In the genomic region with DNA sequence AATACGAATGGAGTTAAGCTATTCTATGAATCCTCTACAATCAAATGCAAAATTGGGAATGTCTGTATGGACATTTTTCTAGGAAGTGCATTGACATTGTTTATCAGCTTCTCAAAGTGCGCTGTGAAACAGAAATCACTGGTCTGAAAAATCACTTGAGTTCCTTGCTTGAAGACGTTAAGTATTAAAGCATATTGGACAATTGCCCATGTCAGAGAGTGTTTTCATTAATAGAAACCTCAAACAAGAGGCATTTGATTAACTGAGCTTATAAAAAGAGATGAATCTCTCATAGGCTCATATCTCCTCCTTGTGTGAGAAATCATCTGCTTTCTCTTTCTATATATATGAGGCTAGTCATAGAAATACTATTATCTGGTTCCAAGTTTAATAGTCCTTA, we compare ENCODE assay signal across 20 cellular contexts.
A peak's percentile ranks its signal among the peaks of the same experiment; 100 is the strongest.
DNase-seq lines count a peak whose midpoint lies in the region; ATAC-seq and TF ChIP-seq lines count a peak whose summit lies in the region.
"Had no signal": no experiment of that assay in that cellular context is flagged by ENCODE, and none has a peak within 500 bp of the region (broad histone marks: within the 10 kb centered on the region; RNA-seq: fewer than 3 reads in every experiment).

No MANE protein-coding gene starts in this region.

- DNase-seq in Caki2 (ENCODE audit: low read depth) (peak; percentile 54), M059J (ENCODE audit: low read depth) (peak; percentile 34), SJSA1 (ENCODE audit: low read depth in 1 of 2, low spot score in 2 of 2) (no peak), kidney tubule cell (ENCODE audit: low spot score) (peak; percentile 71), activated T-cell treated with anti-CD3 and anti-CD28 coated beads for 4 hours (no peak), tibial artery (no peak)
- DNase-seq in activated CD8-positive, alpha-beta memory T cell treated with anti-CD3 and anti-CD28 coated beads, Interleukin-2, amount 10 ng/mL, durations not matched to agents 7 days and 5 days = no peak
- DNase-seq: 8988T; CD4-positive, alpha-beta memory T cell; DMS 273 treated with DMSO at 0.1 percent for 48 hours; DMS53; DND-41; EL had no signal

- CTCF ChIA-PET in activated CD8-positive, alpha-beta memory T cell treated with anti-CD3 and anti-CD28 coated beads, Interleukin-2, amount 10 ng/mL, durations not matched to agents 7 days and 5 days (lab: Charles Lee) = no interaction called here

- no peaks in the 10 kb centered on the region for H3K36me3 ChIP-seq in SJSA1
- H3K36me3 ChIP-seq in tibial artery = no peaks in the 10 kb centered on the region
- H3K36me3 ChIP-seq: BLaER1, HAP-1 had no signal

- H3K27me3 ChIP-seq in SJSA1 (replicated peaks) = no peaks in the 10 kb centered on the region
- no peaks in the 10 kb centered on the region for H3K27me3 ChIP-seq in tibial artery

- no peak overlapping the region for H3K4me3 Mint-ChIP-seq in activated CD8-positive, alpha-beta memory T cell treated with anti-CD3 and anti-CD28 coated beads, Interleukin-2, amount 10 ng/mL, durations not matched to agents 7 days and 5 days
- H3K4me3 Mint-ChIP-seq: CD14-positive monocyte; CD4-positive, alpha-beta memory T cell; IgD-negative memory B cell had no signal

- H3K4me1 Mint-ChIP-seq in activated CD8-positive, alpha-beta memory T cell treated with anti-CD3 and anti-CD28 coated beads, Interleukin-2, amount 10 ng/mL, durations not matched to agents 7 days and 5 days = no peaks in the 10 kb centered on the region
- H3K4me1 Mint-ChIP-seq: CD14-positive monocyte, IgD-negative memory B cell had no signal

- in situ Hi-C loops in Caki2 (cut with HindIII; ENCODE audit: low pct_unique_long_range_greater_than_20kb, low sequenced_read_pairs) = no loop called here

- no peak for ATAC-seq in activated CD8-positive, alpha-beta memory T cell treated with anti-CD3 and anti-CD28 coated beads, Interleukin-2, amount 10 ng/mL, durations not matched to agents 7 days and 5 days
- no peak for ATAC-seq in HG03139 (IDR thresholded peaks at IDR 0.05; ENCODE audit: unreplicated experiment)
- ATAC-seq: GM12878, HepG2 had no signal

- H3K4me1 ChIP-seq in SJSA1 (replicated peaks) (peaks cover 24% of the 10 kb centered on the region), tibial artery (peaks cover 0 to 3% (median 0%) of the 10 kb centered on the region in 4 donors)
- H3K4me1 ChIP-seq: BLaER1, HAP-1 had no signal

- no peak overlapping the region for H3K4me3 ChIP-seq in SJSA1
- H3K4me3 ChIP-seq in tibial artery = no peak overlapping the region
- H3K4me3 ChIP-seq: BLaER1, GM12878, HAP-1 had no signal

- H3K27me3 Mint-ChIP-seq in activated CD8-positive, alpha-beta memory T cell treated with anti-CD3 and anti-CD28 coated beads, Interleukin-2, amount 10 ng/mL, durations not matched to agents 7 days and 5 days = no peaks in the 10 kb centered on the region
- H3K27me3 Mint-ChIP-seq: CD4-positive, alpha-beta memory T cell had no signal

- TF ChIP-seq CTCF in tibial artery (IDR thresholded peaks at IDR 0.05) = no peak

- no peaks in the 10 kb centered on the region for H3K36me3 Mint-ChIP-seq in activated CD8-positive, alpha-beta memory T cell treated with anti-CD3 and anti-CD28 coated beads, Interleukin-2, amount 10 ng/mL, durations not matched to agents 7 days and 5 days
- H3K36me3 Mint-ChIP-seq: CD14-positive monocyte; CD4-positive, alpha-beta memory T cell; IgD-negative memory B cell had no signal

- intact Hi-C loops in tibial artery (cut with DNase I; ENCODE audit: low total_unique reads) = no loop called here

- H3K9me3 ChIP-seq in SJSA1 (replicated peaks) (no peaks in the 10 kb centered on the region), tibial artery (no peaks in the 10 kb centered on the region)
- H3K9me3 ChIP-seq: HAP-1 had no signal

- H3K27ac ChIP-seq in SJSA1 = peak overlapping the region; percentile 62; the same call in 1 of the 2 replicates
- H3K27ac ChIP-seq in tibial artery = no peak overlapping the region
- H3K27ac ChIP-seq: BLaER1 had no signal

- no peak overlapping the region for H3K27ac Mint-ChIP-seq in activated CD8-positive, alpha-beta memory T cell treated with anti-CD3 and anti-CD28 coated beads, Interleukin-2, amount 10 ng/mL, durations not matched to agents 7 days and 5 days
- H3K27ac Mint-ChIP-seq: CD14-positive monocyte; CD4-positive, alpha-beta memory T cell; IgD-negative memory B cell had no signal

- no peaks in the 10 kb centered on the region for H3K9me3 Mint-ChIP-seq in activated CD8-positive, alpha-beta memory T cell treated with anti-CD3 and anti-CD28 coated beads, Interleukin-2, amount 10 ng/mL, durations not matched to agents 7 days and 5 days (ENCODE audit: low read depth)

Comparison
In these comparisons a context has a peak if more than half of its experiments do, and no peak if none do; other contexts are left out.
1. DNase-seq: peak in Caki2 (single experiment), M059J (single experiment) and kidney tubule cell (single experiment); none in SJSA1 (0 of 2), activated CD8-positive, alpha-beta memory T cell treated with anti-CD3 and anti-CD28 coated beads, Interleukin-2, amount 10 ng/mL, durations not matched to agents 7 days and 5 days (single experiment), activated T-cell treated with anti-CD3 and anti-CD28 coated beads for 4 hours (single experiment) and tibial artery (0 of 2).